8 cellular contexts compared by ENCODE assay signal in genomic region chr1:46303038-46303871, GRCh38. TPM values are rescaled to one million over a fixed set of nuclear protein-coding genes. Genes with fewer than 3 reads are reported as not detected.
DNase-seq lines count a peak whose midpoint lies in the region; ATAC-seq and TF ChIP-seq lines count a peak whose summit lies in the region.

Gene LRRC41 (minus strand): TSS chr1:46303616. CDS start chr1:46303322, 294 bp downstream.
Gene UQCRH (plus strand): TSS chr1:46303698. CDS start chr1:46303767, 69 bp downstream.

- H3K36me3 ChIP-seq in fibroblast of lung (ENCODE audit: control insufficient read depth, insufficient read depth, low read length) = no peaks in the 10 kb centered on the region
- H3K36me3 ChIP-seq in naive thymus-derived CD4-positive, alpha-beta T cell (ENCODE audit: control insufficient read depth in 2 of 3, insufficient read depth in 3 of 3, low read length in 3 of 3) = peaks cover 0 to 10% (median 0%) of the 10 kb centered on the region in 3 experiments

- peak within 1 kb of the TSS; percentile 98 for H3K4me2 ChIP-seq in fibroblast of lung (ENCODE audit: extremely low read depth, insufficient read depth, low read length)

- POLR2A ChIA-PET in RWPE1 (lab: Yijun Ruan, JAX; ENCODE audit: low non-redundant PET) = interaction anchor here (0.6 kb wide), 1 partner anchor 21 kb away, joined by 4 read pairs; no protein-coding TSS in a partner anchor
- POLR2A ChIA-PET in naive thymus-derived CD4-positive, alpha-beta T cell (lab: Charles Lee) = interaction anchor here (0.6 to 1.6 kb wide), 12 partner anchors 26 to 1317 kb away, joined by 3 to 12 read pairs (median 4); partner anchors contain the start of genes GPBP1L1, NSUN4 and RAD54L

- no peaks in the 10 kb centered on the region for H4K20me1 ChIP-seq in fibroblast of lung (ENCODE audit: control insufficient read depth, extremely low read depth, insufficient read depth, low read length)

- peaks cover 9% of the 10 kb centered on the region for H3K4me1 ChIP-seq in fibroblast of lung (ENCODE audit: control insufficient read depth, extremely low read depth, insufficient read depth, low read length)
- peaks cover 19 to 37% of the 10 kb centered on the region in 2 donors for H3K4me1 ChIP-seq in naive thymus-derived CD4-positive, alpha-beta T cell (ENCODE audit: control insufficient read depth in 2 of 2, insufficient read depth in 2 of 2, low read length in 2 of 2)

- H3K27ac ChIP-seq in RWPE1 (peak within 1 kb of the TSS; percentile 89), fibroblast of lung (ENCODE audit: insufficient read depth, low read length) (peak within 1 kb of the TSS; percentile 97)
- peak within 1 kb of the TSS; percentile 98 for H3K27ac ChIP-seq in naive thymus-derived CD4-positive, alpha-beta T cell (ENCODE audit: low read depth, low read length)

- CTCF ChIA-PET in RWPE1 (lab: Yijun Ruan, JAX) = interaction anchor here (0.8 to 2.0 kb wide), 3 partner anchors 37 to 227 kb away, joined by 4 to 8 read pairs (median 5); partner anchors contain the start of gene NSUN4
- CTCF ChIA-PET in naive thymus-derived CD4-positive, alpha-beta T cell (lab: Charles Lee) = interaction anchor here (0.8 to 1.5 kb wide), 4 partner anchors 44 to 136 kb away, joined by 3 to 6 read pairs (median 4); no protein-coding TSS in a partner anchor

- no peaks in the 10 kb centered on the region for H3K9me3 Mint-ChIP-seq in activated T-helper 17 cell treated with anti-CD3 and anti-CD28 coated beads, Interleukin-2, amount 50 U/mL, for 72 hours
- H3K9me3 Mint-ChIP-seq in naive thymus-derived CD4-positive, alpha-beta T cell = no peaks in the 10 kb centered on the region
- H3K9me3 Mint-ChIP-seq in stimulated activated naive B cell treated with anti-CD40 and anti-IgM and Interleukin-4, amounts not matched to agents 10 μg/mL and 1 μg/mL and 100 μg/mL, for 72 hours = no peaks in the 10 kb centered on the region

- peak within 1 kb of the TSS; percentile 98 for H3K4me3 Mint-ChIP-seq in activated T-helper 17 cell treated with anti-CD3 and anti-CD28 coated beads, Interleukin-2, amount 50 U/mL, for 72 hours
- H3K4me3 Mint-ChIP-seq in naive thymus-derived CD4-positive, alpha-beta T cell = peak within 1 kb of the TSS; percentile 94 to 99 (median 98)
- peak within 1 kb of the TSS; percentile 92 to 100 for H3K4me3 Mint-ChIP-seq in stimulated activated naive B cell treated with anti-CD40 and anti-IgM and Interleukin-4, amounts not matched to agents 10 μg/mL and 1 μg/mL and 100 μg/mL, for 72 hours

- H3K79me2 ChIP-seq in fibroblast of lung (ENCODE audit: control insufficient read depth, insufficient read depth, low read length) = peaks cover 93% of the 10 kb centered on the region

- H3K4me3 ChIP-seq in LNCaP clone FGC (ENCODE audit: low read depth, low read length) (peak within 1 kb of the TSS; percentile 91), fibroblast of lung (replicated peaks in 1 of 4; ENCODE audit: control extremely low read depth in 1 of 4, insufficient read depth in 1 of 4, low read depth in 3 of 4, low read length in 4 of 4) (peak within 1 kb of the TSS; percentile 73 to 98 (median 84))
- peak within 1 kb of the TSS; percentile 83 for H3K4me3 ChIP-seq in naive thymus-derived CD4-positive, alpha-beta T cell (ENCODE audit: low read length)

- peak within 1 kb of the TSS; percentile 99 for H3K27ac Mint-ChIP-seq in activated T-helper 17 cell treated with anti-CD3 and anti-CD28 coated beads, Interleukin-2, amount 50 U/mL, for 72 hours
- peak within 1 kb of the TSS; percentile 95 to 99 (median 97) for H3K27ac Mint-ChIP-seq in naive thymus-derived CD4-positive, alpha-beta T cell
- H3K27ac Mint-ChIP-seq in stimulated activated naive B cell treated with anti-CD40 and anti-IgM and Interleukin-4, amounts not matched to agents 10 μg/mL and 1 μg/mL and 100 μg/mL, for 72 hours = peak within 1 kb of the TSS; percentile 99

- DNase-seq in EL (peak; percentile 98), GOT3 (lab: John Stamatoyannopoulos, UW) (peak; percentile 81), LNCaP clone FGC (ENCODE audit: low read depth) (peak; percentile 98), RWPE1 (ENCODE audit: low spot score) (peak; percentile 88), fibroblast of lung (ENCODE audit: low read depth in 2 of 2) (peak; percentile 98 to 99)
- DNase-seq in naive thymus-derived CD4-positive, alpha-beta T cell = peak; percentile 91 to 96 (median 94)
- peak; percentile 90 for DNase-seq in stimulated activated naive B cell treated with anti-CD40 and anti-IgM and Interleukin-4, amounts not matched to agents 10 μg/mL and 1 μg/mL and 100 μg/mL, for 72 hours

- intact Hi-C loops in naive thymus-derived CD4-positive, alpha-beta T cell (cut with micrococcal nuclease) = loop anchor here (1.0 to 5.0 kb wide), 9 partner anchors 16 to 617 kb away; partner anchors contain the start of genes GPBP1L1 (in 2 of the 2), NSUN4 (in 2 of the 2), RAD54L (in 2 of the 2) and EFCAB14 (in 1 of the 2)

- peak; percentile 89 for ATAC-seq in activated T-helper 17 cell treated with anti-CD3 and anti-CD28 coated beads, Interleukin-2, amount 50 U/mL, for 72 hours (replicated peaks)
- ATAC-seq in naive thymus-derived CD4-positive, alpha-beta T cell = peak; percentile 94
- peak; percentile 83 to 85 for ATAC-seq in stimulated activated naive B cell treated with anti-CD40 and anti-IgM and Interleukin-4, amounts not matched to agents 10 μg/mL and 1 μg/mL and 100 μg/mL, for 72 hours (replicated peaks)

- H2AFZ ChIP-seq in fibroblast of lung (ENCODE audit: low read length) = peak within 1 kb of the TSS; percentile 78

- H3K27me3 Mint-ChIP-seq in activated T-helper 17 cell treated with anti-CD3 and anti-CD28 coated beads, Interleukin-2, amount 50 U/mL, for 72 hours = no peaks in the 10 kb centered on the region
- peaks cover 0 to 2% (median 0%) of the 10 kb centered on the region in 5 donors for H3K27me3 Mint-ChIP-seq in naive thymus-derived CD4-positive, alpha-beta T cell
- no peaks in the 10 kb centered on the region for H3K27me3 Mint-ChIP-seq in stimulated activated naive B cell treated with anti-CD40 and anti-IgM and Interleukin-4, amounts not matched to agents 10 μg/mL and 1 μg/mL and 100 μg/mL, for 72 hours

- peaks cover 76% of the 10 kb centered on the region for H3K36me3 Mint-ChIP-seq in activated T-helper 17 cell treated with anti-CD3 and anti-CD28 coated beads, Interleukin-2, amount 50 U/mL, for 72 hours (ENCODE audit: low read depth)
- peaks cover 0 to 7% (median 0%) of the 10 kb centered on the region in 5 donors for H3K36me3 Mint-ChIP-seq in naive thymus-derived CD4-positive, alpha-beta T cell
- H3K36me3 Mint-ChIP-seq in stimulated activated naive B cell treated with anti-CD40 and anti-IgM and Interleukin-4, amounts not matched to agents 10 μg/mL and 1 μg/mL and 100 μg/mL, for 72 hours = peaks cover 39% of the 10 kb centered on the region in 2 donors

- H3K4me1 Mint-ChIP-seq in activated T-helper 17 cell treated with anti-CD3 and anti-CD28 coated beads, Interleukin-2, amount 50 U/mL, for 72 hours = peaks cover 28% of the 10 kb centered on the region
- peaks cover 31 to 65% (median 46%) of the 10 kb centered on the region in 7 donors for H3K4me1 Mint-ChIP-seq in naive thymus-derived CD4-positive, alpha-beta T cell
- peaks cover 32 to 64% of the 10 kb centered on the region in 2 donors for H3K4me1 Mint-ChIP-seq in stimulated activated naive B cell treated with anti-CD40 and anti-IgM and Interleukin-4, amounts not matched to agents 10 μg/mL and 1 μg/mL and 100 μg/mL, for 72 hours

- no peaks in the 10 kb centered on the region for H3K9me3 ChIP-seq in fibroblast of lung (ENCODE audit: control insufficient read depth, insufficient read depth, low read depth, low read length)
- H3K9me3 ChIP-seq in naive thymus-derived CD4-positive, alpha-beta T cell (ENCODE audit: control insufficient read depth in 2 of 3, low read length in 3 of 3) = no peaks in the 10 kb centered on the region

- no peaks in the 10 kb centered on the region for H3K27me3 ChIP-seq in fibroblast of lung (ENCODE audit: control insufficient read depth, insufficient read depth, low read length)
- no peaks in the 10 kb centered on the region for H3K27me3 ChIP-seq in naive thymus-derived CD4-positive, alpha-beta T cell (ENCODE audit: control insufficient read depth in 2 of 2, insufficient read depth in 2 of 2, low read length in 2 of 2)

- TF ChIP-seq CTCF in LNCaP clone FGC (IDR thresholded peaks at IDR 0.05; ENCODE audit: control insufficient read depth, extremely low read depth, insufficient read depth) (0 out of 2 replicates have a peak, but pooled peaks have one; percentile 8), RWPE1 (conservative IDR thresholded peaks at IDR 0.05; ENCODE audit: low read depth) (no peak), fibroblast of lung (conservative IDR thresholded peaks at IDR 0.05 in 1 of 2, IDR thresholded peaks at IDR 0.05 in 1 of 2; ENCODE audit: low read depth in 1 of 2, low read length in 2 of 2) (no peak)

- peak within 1 kb of the TSS; percentile 97 for H3K9ac ChIP-seq in fibroblast of lung (ENCODE audit: insufficient read depth, low read length)

RNA-seq across cellular contexts. Expression of gene LRRC41, which starts in this region (rescaled TPM):
- total RNA-seq in activated T-helper 17 cell treated with anti-CD3 and anti-CD28 coated beads, Interleukin-2, amount 50 U/mL, for 72 hours = 10 to 100 TPM; 30.1 to 37.7 TPM
- 65.5 and 89.0 TPM in 2 replicates for total RNA-seq in fibroblast of lung
- 55.3 and 59.7 TPM in 2 replicates for polyA plus RNA-seq in fibroblast of lung
- polyA plus RNA-seq in fibroblast of lung (2012) = 53.5 and 62.8 TPM in 2 replicates
- polyA minus RNA-seq in fibroblast of lung (ENCODE audit: low replicate concordance) = 141 and 155 TPM in 2 replicates
- total RNA-seq in naive thymus-derived CD4-positive, alpha-beta T cell = 10 to 100 TPM; 34.4 to 50.5 (median 37.2) TPM
- 10 to 100 TPM; 52.0 to 63.4 TPM for polyA plus RNA-seq in naive thymus-derived CD4-positive, alpha-beta T cell

RNA-seq across cellular contexts. Expression of gene UQCRH, which starts in this region (rescaled TPM):
- total RNA-seq in activated T-helper 17 cell treated with anti-CD3 and anti-CD28 coated beads, Interleukin-2, amount 50 U/mL, for 72 hours = 100 to 1,000 TPM; 272 to 374 TPM
- 370 and 447 TPM in 2 replicates for total RNA-seq in fibroblast of lung
- 514 and 706 TPM in 2 replicates for polyA plus RNA-seq in fibroblast of lung
- 493 and 597 TPM in 2 replicates for polyA plus RNA-seq in fibroblast of lung (2012)
- polyA minus RNA-seq in fibroblast of lung (ENCODE audit: low replicate concordance) = 16.7 and 32.1 TPM in 2 replicates
- total RNA-seq in naive thymus-derived CD4-positive, alpha-beta T cell = 100 to 1,000 TPM; 107 to 260 (median 127) TPM
- polyA plus RNA-seq in naive thymus-derived CD4-positive, alpha-beta T cell = 100 to 1,000 TPM; 303 to 332 TPM

Comparison
In these comparisons a context has a peak if more than half of its experiments do, and no peak if none do; other contexts are left out.
1. Peak in every context shown above with its lines: DNase-seq, ATAC-seq, H3K4me3 ChIP-seq and H3K27ac ChIP-seq.